In the genomic region with DNA sequence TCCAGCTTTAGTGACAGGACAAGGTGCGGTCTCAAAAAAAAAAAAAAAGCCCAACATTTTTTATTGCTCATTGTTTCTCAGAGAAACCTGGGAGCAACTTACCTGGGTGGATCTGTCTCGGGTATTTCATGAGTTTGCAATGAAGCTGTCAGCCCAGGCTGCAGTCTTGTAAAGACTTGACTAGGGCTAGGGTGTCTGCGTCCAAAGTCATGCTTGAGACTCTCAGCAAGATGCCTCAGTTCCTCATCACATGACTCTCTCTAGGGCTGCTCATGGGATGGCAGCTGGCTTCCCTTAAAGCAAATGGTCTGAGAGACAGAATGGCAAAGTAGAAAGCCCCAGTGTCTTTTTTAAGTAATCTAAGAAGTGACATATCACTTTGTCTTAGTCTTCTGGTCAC, we compare ENCODE assay signal across 28 cellular contexts.
"Had no signal": no experiment of that assay in that cellular context is flagged by ENCODE, and none has a peak within 500 bp of the region (broad histone marks: within the 10 kb centered on the region; RNA-seq: fewer than 3 reads in every experiment).

No MANE protein-coding gene starts in this region.

- H3K9ac ChIP-seq: SK-N-SH had no signal

- H3K4me3 ChIP-seq: SJCRH30 had no signal

- H3K4me2 ChIP-seq: SK-N-SH had no signal

- H3K27me3 Mint-ChIP-seq: activated CD8-positive, alpha-beta T cell treated with anti-CD3 and anti-CD28 coated beads for 36 hours; activated naive CD4-positive, alpha-beta T cell treated with anti-CD3 and anti-CD28 coated beads, Interleukin-2, amount 10 ng/mL, durations not matched to agents 7 days and 5 days; activated naive CD8-positive, alpha-beta T cell treated with anti-CD3 and anti-CD28 coated beads for 36 hours had no signal

- H3K27ac ChIP-seq: SJCRH30, VCaP had no signal

- ATAC-seq: activated CD4-positive, CD25-positive, alpha-beta regulatory T cell treated with anti-CD3 and anti-CD28 coated beads, Interleukin-2, amount 50 U/mL, for 24 hours; activated CD8-positive, alpha-beta T cell treated with anti-CD3 and anti-CD28 coated beads for 36 hours; activated T-cell treated with anti-CD3 and anti-CD28 coated beads, Interleukin-2, amount 50 U/mL, for 72 hours; Panc1; Right ventricle myocardium inferior had no signal

- H3K27ac Mint-ChIP-seq: activated CD8-positive, alpha-beta T cell treated with anti-CD3 and anti-CD28 coated beads for 36 hours; activated naive CD4-positive, alpha-beta T cell treated with anti-CD3 and anti-CD28 coated beads, Interleukin-2, amount 10 ng/mL, durations not matched to agents 7 days and 5 days; activated naive CD8-positive, alpha-beta T cell treated with anti-CD3 and anti-CD28 coated beads for 36 hours; activated T-cell treated with anti-CD3 and anti-CD28 coated beads, Interleukin-2, amount 50 U/mL, for 72 hours; activated T-helper 2 cell treated with anti-CD3 and anti-CD28 coated beads, Interferon-gamma antibody, Interleukin-2, Interleukin-4, amounts not matched to agents 10 μg/mL and 5 μg/mL and 100 μg/mL, durations not matched to agents 14 hours and 24 hours and 36 hours had no signal

- H3K9me3 Mint-ChIP-seq: activated CD8-positive, alpha-beta T cell treated with anti-CD3 and anti-CD28 coated beads for 36 hours; activated naive CD4-positive, alpha-beta T cell treated with anti-CD3 and anti-CD28 coated beads, Interleukin-2, amount 10 ng/mL, durations not matched to agents 7 days and 5 days; activated naive CD8-positive, alpha-beta T cell treated with anti-CD3 and anti-CD28 coated beads for 36 hours; activated T-cell treated with anti-CD3 and anti-CD28 coated beads, Interleukin-2, amount 50 U/mL, for 72 hours; activated T-helper 2 cell treated with anti-CD3 and anti-CD28 coated beads, Interferon-gamma antibody, Interleukin-2, Interleukin-4, amounts not matched to agents 10 μg/mL and 5 μg/mL and 100 μg/mL, durations not matched to agents 14 hours and 24 hours and 36 hours had no signal

- DNase-seq: activated CD4-positive, alpha-beta T cell treated with anti-CD3 and anti-CD28 coated beads for 4 hours; activated CD8-positive, alpha-beta memory T cell treated with anti-CD3 and anti-CD28 coated beads, Interleukin-2, amount 50 U/mL, for 4 hours; activated CD8-positive, alpha-beta T cell treated with anti-CD3 and anti-CD28 coated beads for 36 hours; activated gamma-delta T cell treated with Interleukin-2 at 50 U/mL for 16 hours; activated naive CD4-positive, alpha-beta T cell treated with anti-CD3 and anti-CD28 coated beads, Interleukin-2, amount 10 ng/mL, durations not matched to agents 7 days and 5 days; activated naive CD8-positive, alpha-beta T cell treated with anti-CD3 and anti-CD28 coated beads for 36 hours; activated T-cell treated with anti-CD3 and anti-CD28 coated beads, Interleukin-2, amount 50 U/mL, for 72 hours; central memory CD4-positive, alpha-beta T cell; KG1; MV-4-11; NCI-H1092 treated with DMSO at 0.1 percent for 48 hours; NCI-H1417 treated with DMSO at 0.1 percent for 48 hours; NCI-H1694; NCI-H2029 treated with DMSO at 0.1 percent for 48 hours; NCI-H345; NCI-H510A; NCI-H526 treated with DMSO at 0.1 percent for 48 hours; NCI-H82; OCI-M1; RPMI8226; SJCRH30; SK-N-SH; T-helper 1 cell had no signal

- H3K27me3 ChIP-seq: SJCRH30 had no signal

- H3K9me3 ChIP-seq: SJCRH30, SK-N-SH had no signal

- H3K4me3 Mint-ChIP-seq: activated CD8-positive, alpha-beta T cell treated with anti-CD3 and anti-CD28 coated beads for 36 hours; activated naive CD4-positive, alpha-beta T cell treated with anti-CD3 and anti-CD28 coated beads, Interleukin-2, amount 10 ng/mL, durations not matched to agents 7 days and 5 days; activated naive CD8-positive, alpha-beta T cell treated with anti-CD3 and anti-CD28 coated beads for 36 hours; activated T-cell treated with anti-CD3 and anti-CD28 coated beads, Interleukin-2, amount 50 U/mL, for 72 hours had no signal
